Comparison of ENCODE assay signal across 1 cellular context in the genomic region with DNA sequence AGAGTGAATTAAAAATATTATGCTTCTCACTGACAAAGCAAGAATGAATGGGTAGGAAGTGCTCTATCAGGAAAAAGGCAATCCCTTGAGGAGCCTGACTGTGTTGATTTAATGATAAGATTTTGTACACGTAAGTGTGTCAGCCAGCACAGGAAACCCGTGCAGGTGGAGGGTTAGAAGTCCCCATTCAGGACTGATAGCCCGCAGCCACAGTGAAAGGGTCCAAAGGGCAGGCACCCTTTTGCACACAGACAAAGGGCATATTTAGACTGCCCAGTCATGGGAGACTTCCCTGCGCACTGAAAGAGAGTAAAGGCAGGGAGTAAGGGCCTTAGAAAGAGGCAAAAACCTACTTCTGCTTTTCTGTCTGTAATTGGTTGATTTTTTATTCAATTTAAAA.
TF ChIP-seq lines count a peak whose summit lies in the region.

No MANE protein-coding gene starts in this region.

TF ChIP-seq in HepG2, 621 proteins besides CTCF, POLR2A, EP300 and RAD21 (continued from another document and continues in another):
- TF ChIP-seq ZBTB49 (CRISPR knock-in tag; IDR thresholded peaks at IDR 0.05; ENCODE audit: borderline replicate concordance): no peak
- no peak for TF ChIP-seq MAFG (CRISPR knock-in tag; IDR thresholded peaks at IDR 0.05)
- TF ChIP-seq, protein P1, sequence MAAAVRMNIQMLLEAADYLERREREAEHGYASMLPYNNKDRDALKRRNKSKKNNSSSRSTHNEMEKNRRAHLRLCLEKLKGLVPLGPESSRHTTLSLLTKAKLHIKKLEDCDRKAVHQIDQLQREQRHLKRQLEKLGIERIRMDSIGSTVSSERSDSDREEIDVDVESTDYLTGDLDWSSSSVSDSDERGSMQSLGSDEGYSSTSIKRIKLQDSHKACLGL (CRISPR knock-in tag; IDR thresholded peaks at IDR 0.05): no peak
- TF ChIP-seq ZNF564 (CRISPR knock-in tag; IDR thresholded peaks at IDR 0.05): peak; percentile 85; the same call in 1 of the 2 replicates
- TF ChIP-seq ZBTB34 (CRISPR knock-in tag; IDR thresholded peaks at IDR 0.05): no peak; the same call in 1 of the 2 replicates
- TF ChIP-seq ZNF326 (CRISPR knock-in tag; IDR thresholded peaks at IDR 0.05; ENCODE audit: borderline replicate concordance): no peak
- TF ChIP-seq NFIB (CRISPR knock-in tag; IDR thresholded peaks at IDR 0.05; ENCODE audit: borderline replicate concordance): no peak
- no peak for TF ChIP-seq SIN3B (IDR thresholded peaks at IDR 0.05; ENCODE audit: low read length)
- no peak for TF ChIP-seq RNF2 (conservative IDR thresholded peaks at IDR 0.05; ENCODE audit: low read depth)
- TF ChIP-seq U2AF1 (optimal IDR thresholded peaks at IDR 0.05; ENCODE audit: low read depth, low read length): no peak
- TF ChIP-seq, protein P2, sequence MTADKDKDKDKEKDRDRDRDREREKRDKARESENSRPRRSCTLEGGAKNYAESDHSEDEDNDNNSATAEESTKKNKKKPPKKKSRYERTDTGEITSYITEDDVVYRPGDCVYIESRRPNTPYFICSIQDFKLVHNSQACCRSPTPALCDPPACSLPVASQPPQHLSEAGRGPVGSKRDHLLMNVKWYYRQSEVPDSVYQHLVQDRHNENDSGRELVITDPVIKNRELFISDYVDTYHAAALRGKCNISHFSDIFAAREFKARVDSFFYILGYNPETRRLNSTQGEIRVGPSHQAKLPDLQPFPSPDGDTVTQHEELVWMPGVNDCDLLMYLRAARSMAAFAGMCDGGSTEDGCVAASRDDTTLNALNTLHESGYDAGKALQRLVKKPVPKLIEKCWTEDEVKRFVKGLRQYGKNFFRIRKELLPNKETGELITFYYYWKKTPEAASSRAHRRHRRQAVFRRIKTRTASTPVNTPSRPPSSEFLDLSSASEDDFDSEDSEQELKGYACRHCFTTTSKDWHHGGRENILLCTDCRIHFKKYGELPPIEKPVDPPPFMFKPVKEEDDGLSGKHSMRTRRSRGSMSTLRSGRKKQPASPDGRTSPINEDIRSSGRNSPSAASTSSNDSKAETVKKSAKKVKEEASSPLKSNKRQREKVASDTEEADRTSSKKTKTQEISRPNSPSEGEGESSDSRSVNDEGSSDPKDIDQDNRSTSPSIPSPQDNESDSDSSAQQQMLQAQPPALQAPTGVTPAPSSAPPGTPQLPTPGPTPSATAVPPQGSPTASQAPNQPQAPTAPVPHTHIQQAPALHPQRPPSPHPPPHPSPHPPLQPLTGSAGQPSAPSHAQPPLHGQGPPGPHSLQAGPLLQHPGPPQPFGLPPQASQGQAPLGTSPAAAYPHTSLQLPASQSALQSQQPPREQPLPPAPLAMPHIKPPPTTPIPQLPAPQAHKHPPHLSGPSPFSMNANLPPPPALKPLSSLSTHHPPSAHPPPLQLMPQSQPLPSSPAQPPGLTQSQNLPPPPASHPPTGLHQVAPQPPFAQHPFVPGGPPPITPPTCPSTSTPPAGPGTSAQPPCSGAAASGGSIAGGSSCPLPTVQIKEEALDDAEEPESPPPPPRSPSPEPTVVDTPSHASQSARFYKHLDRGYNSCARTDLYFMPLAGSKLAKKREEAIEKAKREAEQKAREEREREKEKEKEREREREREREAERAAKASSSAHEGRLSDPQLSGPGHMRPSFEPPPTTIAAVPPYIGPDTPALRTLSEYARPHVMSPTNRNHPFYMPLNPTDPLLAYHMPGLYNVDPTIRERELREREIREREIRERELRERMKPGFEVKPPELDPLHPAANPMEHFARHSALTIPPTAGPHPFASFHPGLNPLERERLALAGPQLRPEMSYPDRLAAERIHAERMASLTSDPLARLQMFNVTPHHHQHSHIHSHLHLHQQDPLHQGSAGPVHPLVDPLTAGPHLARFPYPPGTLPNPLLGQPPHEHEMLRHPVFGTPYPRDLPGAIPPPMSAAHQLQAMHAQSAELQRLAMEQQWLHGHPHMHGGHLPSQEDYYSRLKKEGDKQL (CRISPR knock-in tag; IDR thresholded peaks at IDR 0.05; ENCODE audit: low read depth): no peak
- TF ChIP-seq GABPB1 (CRISPR knock-in tag; IDR thresholded peaks at IDR 0.05): peak; percentile 27; the same call in 1 of the 2 replicates
- no peak for TF ChIP-seq CENPBD1 (CRISPR knock-in tag; IDR thresholded peaks at IDR 0.05; ENCODE audit: borderline replicate concordance, low read depth)
- no peak for TF ChIP-seq ZNF530 (CRISPR knock-in tag; IDR thresholded peaks at IDR 0.05; ENCODE audit: low read depth)
- no peak for TF ChIP-seq ZBTB39 (CRISPR knock-in tag; IDR thresholded peaks at IDR 0.05)
- TF ChIP-seq ZBTB40 (IDR thresholded peaks at IDR 0.05): no peak
- peak; percentile 41; the same call in 1 of the 2 replicates for TF ChIP-seq ZBTB40 (CRISPR knock-in tag; IDR thresholded peaks at IDR 0.05)
- TF ChIP-seq ZNF562 (CRISPR knock-in tag; IDR thresholded peaks at IDR 0.05; ENCODE audit: borderline replicate concordance): no peak
- TF ChIP-seq ZBTB43 (CRISPR knock-in tag; conservative IDR thresholded peaks at IDR 0.05): peak; percentile 100
- TF ChIP-seq ZNF451 (CRISPR knock-in tag; IDR thresholded peaks at IDR 0.05): no peak
- no peak for TF ChIP-seq NR2C2 (CRISPR knock-in tag; IDR thresholded peaks at IDR 0.05; ENCODE audit: borderline replicate concordance)
- no peak; the same call in 1 of the 2 replicates for TF ChIP-seq ZFP91 (CRISPR knock-in tag; IDR thresholded peaks at IDR 0.05; ENCODE audit: borderline replicate concordance)
- peak; percentile 61 for TF ChIP-seq KDM2A (CRISPR knock-in tag; IDR thresholded peaks at IDR 0.05; ENCODE audit: borderline replicate concordance, low read depth)
- TF ChIP-seq ZBTB1 (CRISPR knock-in tag; IDR thresholded peaks at IDR 0.05; ENCODE audit: borderline replicate concordance): no peak
